In the genomic region with DNA sequence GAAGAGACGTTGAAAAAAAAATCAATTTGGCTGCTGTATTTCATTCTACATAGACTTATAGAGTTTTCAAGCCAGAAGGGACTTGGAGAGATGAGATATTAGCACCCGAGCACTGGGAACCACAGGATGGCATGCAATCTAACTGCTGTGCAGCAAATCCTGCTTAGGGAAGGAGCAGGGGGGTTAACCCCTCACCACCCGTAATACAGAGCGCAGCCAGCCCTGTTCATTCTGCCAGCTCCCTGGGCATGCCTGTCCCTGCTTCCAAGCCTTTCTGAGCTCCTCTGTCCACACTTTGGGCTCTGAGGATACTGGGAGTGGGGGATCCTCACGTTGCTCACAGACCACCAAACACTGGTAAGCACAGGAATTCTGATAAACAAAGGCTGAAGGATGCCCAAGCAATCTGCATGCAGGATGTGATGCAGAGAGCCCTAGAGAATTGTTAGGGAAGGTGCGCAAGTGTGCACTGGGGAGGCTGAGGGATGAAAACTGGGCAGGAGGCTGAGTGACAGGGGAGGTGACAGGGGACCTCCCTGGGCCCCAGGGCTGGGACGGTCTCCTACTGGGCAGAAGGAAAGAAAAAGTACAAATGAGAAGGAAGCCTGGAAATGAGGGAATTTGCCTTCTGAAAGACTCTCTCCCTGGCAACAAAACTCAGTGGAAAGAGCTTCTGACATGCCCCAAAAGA, we compare ENCODE assay signal across 21 cellular contexts.
"Had no signal": no experiment of that assay in that cellular context is flagged by ENCODE, and none has a peak within 500 bp of the region (broad histone marks: within the 10 kb centered on the region; RNA-seq: fewer than 3 reads in every experiment).

No MANE protein-coding gene starts in this region.

- H3K27ac ChIP-seq: body of pancreas, transverse colon, vagina had no signal

- H3K9me3 ChIP-seq: body of pancreas, mucosa of descending colon, transverse colon, vagina had no signal

- H3K9me3 Mint-ChIP-seq: activated CD8-positive, alpha-beta T cell treated with anti-CD3 and anti-CD28 coated beads for 36 hours; activated naive CD8-positive, alpha-beta T cell treated with anti-CD3 and anti-CD28 coated beads, Interleukin-2, amount 10 ng/mL, durations not matched to agents 7 days and 5 days; activated T-cell treated with anti-CD3 and anti-CD28 coated beads, Interleukin-2, amount 50 U/mL, for 24 hours; activated T-helper 2 cell treated with anti-CD3 and anti-CD28 coated beads, Interferon-gamma antibody, Interleukin-2, Interleukin-4, amounts not matched to agents 10 μg/mL and 5 μg/mL and 100 μg/mL, durations not matched to agents 14 hours and 24 hours and 36 hours; naive B cell had no signal

- DNase-seq: activated CD4-positive, alpha-beta T cell treated with anti-CD3 and anti-CD28 coated beads for 48 hours; activated CD4-positive, CD25-positive, alpha-beta regulatory T cell; activated CD8-positive, alpha-beta T cell treated with anti-CD3 and anti-CD28 coated beads for 36 hours; activated naive CD4-positive, alpha-beta T cell treated with Interleukin-2 at 50 U/mL for 16 hours; activated naive CD8-positive, alpha-beta T cell treated with anti-CD3 and anti-CD28 coated beads, Interleukin-2, amount 10 ng/mL, durations not matched to agents 7 days and 5 days; activated T-cell treated with anti-CD3 and anti-CD28 coated beads, Interleukin-2, amount 50 U/mL, for 24 hours; amygdala; body of pancreas; central memory CD4-positive, alpha-beta T cell; head of caudate nucleus; kidney glomerular epithelial cell; left ventricle myocardium superior; mucosa of descending colon; naive B cell; nucleus accumbens; posterior cingulate gyrus; stimulated activated CD8-positive, alpha-beta memory T cell treated with anti-CD3 and anti-CD28 coated beads, Interleukin-4, amount 100 ng/mL, for 48 hours; stimulated activated naive CD8-positive, alpha-beta T cell treated with anti-CD3 and anti-CD28 coated beads, Interleukin-15, Interleukin-2, amounts not matched to agents 100 U/mL and 50 U/mL, for 24 hours; transverse colon had no signal

- H3K27ac Mint-ChIP-seq: activated CD8-positive, alpha-beta T cell treated with anti-CD3 and anti-CD28 coated beads for 36 hours; activated naive CD8-positive, alpha-beta T cell treated with anti-CD3 and anti-CD28 coated beads, Interleukin-2, amount 10 ng/mL, durations not matched to agents 7 days and 5 days; activated T-cell treated with anti-CD3 and anti-CD28 coated beads, Interleukin-2, amount 50 U/mL, for 24 hours; activated T-helper 2 cell treated with anti-CD3 and anti-CD28 coated beads, Interferon-gamma antibody, Interleukin-2, Interleukin-4, amounts not matched to agents 10 μg/mL and 5 μg/mL and 100 μg/mL, durations not matched to agents 14 hours and 24 hours and 36 hours had no signal

- H3K36me3 Mint-ChIP-seq: activated naive CD8-positive, alpha-beta T cell treated with anti-CD3 and anti-CD28 coated beads, Interleukin-2, amount 10 ng/mL, durations not matched to agents 7 days and 5 days; naive B cell had no signal

- H3K27me3 ChIP-seq: body of pancreas, vagina had no signal

- H3K27me3 Mint-ChIP-seq: activated T-cell treated with anti-CD3 and anti-CD28 coated beads, Interleukin-2, amount 50 U/mL, for 24 hours had no signal

- ATAC-seq: activated CD8-positive, alpha-beta T cell treated with anti-CD3 and anti-CD28 coated beads for 36 hours; body of pancreas; left ventricle myocardium superior; mucosa of descending colon; stimulated activated naive CD8-positive, alpha-beta T cell treated with anti-CD3 and anti-CD28 coated beads, Interleukin-15, Interleukin-2, amounts not matched to agents 100 U/mL and 50 U/mL, for 24 hours had no signal

- H3K36me3 ChIP-seq: transverse colon, vagina had no signal

- H3K4me3 ChIP-seq: body of pancreas, mucosa of descending colon, transverse colon, vagina had no signal

- H3K4me1 Mint-ChIP-seq: activated naive CD8-positive, alpha-beta T cell treated with anti-CD3 and anti-CD28 coated beads, Interleukin-2, amount 10 ng/mL, durations not matched to agents 7 days and 5 days; naive B cell had no signal

- H3K4me1 ChIP-seq: transverse colon, vagina had no signal

- H3K4me3 Mint-ChIP-seq: activated CD8-positive, alpha-beta T cell treated with anti-CD3 and anti-CD28 coated beads for 36 hours; activated naive CD8-positive, alpha-beta T cell treated with anti-CD3 and anti-CD28 coated beads, Interleukin-2, amount 10 ng/mL, durations not matched to agents 7 days and 5 days; activated T-cell treated with anti-CD3 and anti-CD28 coated beads, Interleukin-2, amount 50 U/mL, for 24 hours had no signal
